31 cellular contexts compared by ENCODE assay signal in the genomic region with DNA sequence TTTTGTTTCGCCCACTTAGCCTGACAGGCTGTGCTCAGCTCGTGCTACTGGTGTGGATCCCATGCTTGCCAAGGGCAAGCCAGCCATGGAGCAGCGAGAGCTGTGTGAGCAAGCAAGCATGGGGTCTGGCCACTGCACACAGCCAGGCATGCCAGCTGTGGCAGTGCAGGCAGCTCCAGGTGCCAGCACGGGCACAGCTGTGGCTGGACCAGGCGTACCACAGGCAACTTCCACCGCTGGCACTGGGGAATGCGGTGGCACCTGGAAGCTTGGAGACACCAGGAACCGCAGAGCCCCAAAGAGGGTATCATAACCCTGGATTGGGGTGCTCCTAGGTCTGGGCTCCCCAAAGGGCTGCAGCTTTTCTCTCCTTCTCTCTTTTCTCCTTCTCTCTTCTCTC.
"Had no signal": no experiment of that assay in that cellular context is flagged by ENCODE, and none has a peak within 500 bp of the region (broad histone marks: within the 10 kb centered on the region; RNA-seq: fewer than 3 reads in every experiment).

No MANE protein-coding gene starts in this region.

- H3K27ac ChIP-seq: VCaP had no signal

- H3K4me3 Mint-ChIP-seq: activated B cell treated with CpG ODN at 0.5 μM for 24 hours; activated CD4-positive, alpha-beta memory T cell treated with anti-CD3 and anti-CD28 coated beads for 36 hours; activated naive CD4-positive, alpha-beta T cell treated with anti-CD3 and anti-CD28 coated beads for 36 hours; activated naive CD8-positive, alpha-beta T cell; activated naive CD8-positive, alpha-beta T cell treated with anti-CD3 and anti-CD28 coated beads, Interleukin-2, amount 50 U/mL, for 24 hours; activated T-cell treated with anti-CD3 and anti-CD28 coated beads, Interleukin-2, amount 50 U/mL, for 4 hours; activated T-helper 1 cell treated with anti-CD3 and anti-CD28 coated beads, Interleukin-12 subunit alpha, Interleukin-12 subunit beta, Interleukin-2, Interleukin-4 antibody, amounts not matched to agents 30 ng/mL and 10 ng/mL and 1 ng/mL, durations not matched to agents 14 hours and 24 hours and 36 hours; brain had no signal

- H3K27me3 Mint-ChIP-seq: activated B cell treated with CpG ODN at 0.5 μM for 24 hours; activated CD4-positive, alpha-beta memory T cell treated with anti-CD3 and anti-CD28 coated beads for 36 hours; activated naive CD8-positive, alpha-beta T cell; activated naive CD8-positive, alpha-beta T cell treated with anti-CD3 and anti-CD28 coated beads, Interleukin-2, amount 50 U/mL, for 24 hours had no signal

- H3K27ac Mint-ChIP-seq: activated B cell treated with CpG ODN at 0.5 μM for 24 hours; activated CD4-positive, alpha-beta memory T cell treated with anti-CD3 and anti-CD28 coated beads for 36 hours; activated naive CD4-positive, alpha-beta T cell treated with anti-CD3 and anti-CD28 coated beads for 36 hours; activated naive CD8-positive, alpha-beta T cell; activated naive CD8-positive, alpha-beta T cell treated with anti-CD3 and anti-CD28 coated beads, Interleukin-2, amount 50 U/mL, for 24 hours; activated T-helper 1 cell treated with anti-CD3 and anti-CD28 coated beads, Interleukin-12 subunit alpha, Interleukin-12 subunit beta, Interleukin-2, Interleukin-4 antibody, amounts not matched to agents 30 ng/mL and 10 ng/mL and 1 ng/mL, durations not matched to agents 14 hours and 24 hours and 36 hours had no signal

- ATAC-seq: activated naive CD8-positive, alpha-beta T cell treated with anti-CD3 and anti-CD28 coated beads, Interleukin-2, amount 50 U/mL, for 24 hours; activated T-cell treated with anti-CD3 and anti-CD28 coated beads, Interleukin-2, amount 50 U/mL, for 4 hours had no signal

- H3K36me3 Mint-ChIP-seq: brain had no signal

- H3K9me3 Mint-ChIP-seq: activated B cell treated with CpG ODN at 0.5 μM for 24 hours; activated CD4-positive, alpha-beta memory T cell treated with anti-CD3 and anti-CD28 coated beads for 36 hours; activated naive CD4-positive, alpha-beta T cell treated with anti-CD3 and anti-CD28 coated beads for 36 hours; activated naive CD8-positive, alpha-beta T cell treated with anti-CD3 and anti-CD28 coated beads, Interleukin-2, amount 50 U/mL, for 24 hours; activated T-cell treated with anti-CD3 and anti-CD28 coated beads, Interleukin-2, amount 50 U/mL, for 4 hours; activated T-helper 1 cell treated with anti-CD3 and anti-CD28 coated beads, Interleukin-12 subunit alpha, Interleukin-12 subunit beta, Interleukin-2, Interleukin-4 antibody, amounts not matched to agents 30 ng/mL and 10 ng/mL and 1 ng/mL, durations not matched to agents 14 hours and 24 hours and 36 hours had no signal

- DNase-seq: activated B cell treated with CpG ODN at 0.5 μM for 24 hours; activated CD4-positive, alpha-beta memory T cell treated with anti-CD3 and anti-CD28 coated beads for 36 hours; activated CD4-positive, alpha-beta T cell treated with anti-CD3 and anti-CD28 coated beads for 4 hours; activated CD4-positive, alpha-beta T cell treated with anti-CD3 and anti-CD28 coated beads, Interleukin-2, amount 50 U/mL, for 1 hour; activated CD4-positive, CD25-positive, alpha-beta regulatory T cell treated with anti-CD3 and anti-CD28 coated beads, Interleukin-2, amount 50 U/mL, for 72 hours; activated CD8-positive, alpha-beta memory T cell treated with anti-CD3 and anti-CD28 coated beads, Interleukin-2, amount 50 U/mL, for 4 hours; activated gamma-delta T cell treated with Interleukin-2 at 50 U/mL for 16 hours; activated naive CD4-positive, alpha-beta T cell treated with anti-CD3 and anti-CD28 coated beads for 36 hours; activated naive CD8-positive, alpha-beta T cell treated with anti-CD3 and anti-CD28 coated beads, Interleukin-2, amount 50 U/mL, for 24 hours; activated T-cell treated with anti-CD3 and anti-CD28 coated beads for 4 hours; activated T-cell treated with anti-CD3 and anti-CD28 coated beads, Interleukin-2, amount 50 U/mL, for 4 hours; anterior cingulate cortex; central memory CD4-positive, alpha-beta T cell; NCI-H1105; NCI-H1417 treated with DMSO at 0.1 percent for 48 hours; NCI-H187 treated with DMSO at 0.1 percent for 48 hours; NCI-H2081; NCI-H2171 treated with DMSO at 0.1 percent for 48 hours; NCI-H2227 treated with DMSO at 0.1 percent for 48 hours; NCI-H446; NCI-H526 treated with DMSO at 0.1 percent for 48 hours; NCI-H82; Right ventricle myocardium superior; SW 1271; T-helper 1 cell; T-helper 2 cell; T-helper 9 cell had no signal
